ENCODE assay signal across 29 cellular contexts in genomic region chr2:60995376-60995775, GRCh38.
"Had no signal": no experiment of that assay in that cellular context is flagged by ENCODE, and none has a peak within 500 bp of the region (broad histone marks: within the 10 kb centered on the region; RNA-seq: fewer than 3 reads in every experiment).

No MANE protein-coding gene starts in this region.

- H3K27ac Mint-ChIP-seq: activated naive CD8-positive, alpha-beta T cell treated with anti-CD3 and anti-CD28 coated beads for 36 hours had no signal

- H3K27me3 Mint-ChIP-seq: activated naive CD8-positive, alpha-beta T cell treated with anti-CD3 and anti-CD28 coated beads for 36 hours had no signal

- ATAC-seq: activated CD4-positive, CD25-positive, alpha-beta regulatory T cell treated with anti-CD3 and anti-CD28 coated beads, Interleukin-2, amount 50 U/mL, for 24 hours; body of pancreas; left cardiac atrium; left ventricle myocardium superior; pancreas had no signal

- H3K27ac ChIP-seq: adrenal gland, body of pancreas, colonic mucosa, pancreas, prostate gland, sigmoid colon, tibial nerve had no signal

- H3K4me1 ChIP-seq: adrenal gland, body of pancreas, colonic mucosa, pancreas, prostate gland, sigmoid colon, tibial nerve had no signal

- H3K9me3 ChIP-seq: adrenal gland, colonic mucosa, pancreas, prostate gland had no signal

- DNase-seq: activated CD4-positive, alpha-beta T cell treated with anti-CD3 and anti-CD28 coated beads for 48 hours; activated CD4-positive, alpha-beta T cell treated with anti-CD3 and anti-CD28 coated beads, Interleukin-2, amount 50 U/mL, for 48 hours; activated CD8-positive, alpha-beta memory T cell treated with anti-CD3 and anti-CD28 coated beads for 24 hours; activated effector memory CD4-positive, alpha-beta T cell treated with Interleukin-2 at 50 U/mL for 16 hours; activated naive CD4-positive, alpha-beta T cell treated with Interleukin-2 at 50 U/mL for 16 hours; activated naive CD8-positive, alpha-beta T cell treated with anti-CD3 and anti-CD28 coated beads for 36 hours; adrenal gland; aorta; body of pancreas; colonic mucosa; dorsolateral prefrontal cortex; effector memory CD4-positive, alpha-beta T cell; glutamatergic neuron; islet precursor cell; left cardiac atrium; left ventricle myocardium superior; nucleus accumbens; pancreas; retina; sigmoid colon; small intestine; stimulated activated CD4-positive, alpha-beta T cell treated with anti-CD3 and anti-CD28 coated beads, Interleukin-1b, Interleukin-23, amount 100 ng/mL, for 48 hours; stimulated activated CD4-positive, alpha-beta T cell treated with anti-CD3 and anti-CD28 coated beads, Interleukin-4, amount 100 ng/mL, for 4 hours; stimulated activated CD8-positive, alpha-beta memory T cell treated with anti-CD3 and anti-CD28 coated beads, Interleukin-4, amount 100 ng/mL, for 48 hours; stimulated activated naive CD4-positive, alpha-beta T cell had no signal

- H3K27me3 ChIP-seq: adrenal gland, body of pancreas, colonic mucosa, dorsolateral prefrontal cortex, pancreas, sigmoid colon, tibial nerve had no signal

- H3K4me3 Mint-ChIP-seq: activated naive CD8-positive, alpha-beta T cell treated with anti-CD3 and anti-CD28 coated beads for 36 hours; neural crest cell had no signal

- H3K4me3 ChIP-seq: adrenal gland, body of pancreas, colonic mucosa, dorsolateral prefrontal cortex, pancreas, prostate gland, sigmoid colon, tibial nerve had no signal

- H3K4me1 Mint-ChIP-seq: neural crest cell had no signal

- H3K36me3 ChIP-seq: adrenal gland, colonic mucosa, pancreas, prostate gland had no signal
